In the genomic region with DNA sequence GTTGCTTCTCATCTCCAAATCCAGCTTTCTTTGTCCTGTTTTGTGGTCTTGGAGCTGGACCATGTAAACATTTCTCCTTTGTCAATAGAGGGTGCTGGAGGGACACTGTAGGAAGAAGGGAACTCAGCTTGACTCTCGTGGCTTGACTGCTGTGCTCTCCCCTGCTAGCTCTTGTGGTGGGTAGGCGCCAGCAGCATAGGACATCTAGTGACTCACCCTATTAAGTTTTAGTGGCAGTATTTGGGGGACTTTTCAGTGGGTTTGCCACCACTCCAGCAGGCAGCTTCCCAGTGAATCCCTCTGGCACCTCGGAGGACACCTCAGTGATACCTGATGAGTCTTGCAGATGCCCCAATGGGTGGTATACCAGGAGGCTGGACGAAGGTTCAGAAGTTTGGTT, we compare ENCODE assay signal across 8 cellular contexts.
DNase-seq lines count a peak whose midpoint lies in the region; ATAC-seq and TF ChIP-seq lines count a peak whose summit lies in the region.

No MANE protein-coding gene starts in this region.

- ATAC-seq in SK-N-SH treated with all-trans-retinoic acid at 6 μM for 48 hours (peak; percentile 88), GM21737 (IDR thresholded peaks at IDR 0.05; ENCODE audit: unreplicated experiment) (no peak), GM18511 (IDR thresholded peaks at IDR 0.05; ENCODE audit: unreplicated experiment) (no peak)

- DNase-seq in D341Med (ENCODE audit: low spot score) = peak; percentile 61
- peak; percentile 45 for DNase-seq in HPDE6-E6E7 (ENCODE audit: extremely low spot score)
- DNase-seq in glomerular visceral epithelial cell (ENCODE audit: extremely low spot score) = peak; percentile 63
- peak; percentile 27 for DNase-seq in stimulated activated CD8-positive, alpha-beta memory T cell treated with anti-CD3 and anti-CD28 coated beads, Interleukin-4, amount 100 ng/mL, for 48 hours
- no peak for DNase-seq in NCI-H774 (lab: John Stamatoyannopoulos, UW)

TF ChIP-seq in SK-N-SH treated with all-trans-retinoic acid at 6 μM for 48 hours, 23 proteins besides CTCF, POLR2A, EP300 and RAD21:
- TF ChIP-seq PPARA (CRISPR knock-in tag; IDR thresholded peaks at IDR 0.05; ENCODE audit: borderline replicate concordance) (no peak), ZNF70 (CRISPR knock-in tag; IDR thresholded peaks at IDR 0.05) (no peak), CSDC2 (CRISPR knock-in tag; IDR thresholded peaks at IDR 0.05) (no peak), ZC3H10 (CRISPR knock-in tag; IDR thresholded peaks at IDR 0.05) (no peak), ISL1 (CRISPR knock-in tag; IDR thresholded peaks at IDR 0.05) (no peak), TCF4 (CRISPR knock-in tag; IDR thresholded peaks at IDR 0.05; ENCODE audit: borderline replicate concordance) (no peak), POU6F1 (CRISPR knock-in tag; IDR thresholded peaks at IDR 0.05; ENCODE audit: borderline replicate concordance, low read depth) (no peak), TSHZ2 (CRISPR knock-in tag; IDR thresholded peaks at IDR 0.05) (no peak), ZNF565 (CRISPR knock-in tag; conservative IDR thresholded peaks at IDR 0.05; ENCODE audit: low read depth) (no peak), BACH2 (CRISPR knock-in tag; IDR thresholded peaks at IDR 0.05; ENCODE audit: borderline replicate concordance) (no peak), RARB (CRISPR knock-in tag; IDR thresholded peaks at IDR 0.05) (no peak), GLIS3 (CRISPR knock-in tag; IDR thresholded peaks at IDR 0.05) (no peak)
